In the genomic region with DNA sequence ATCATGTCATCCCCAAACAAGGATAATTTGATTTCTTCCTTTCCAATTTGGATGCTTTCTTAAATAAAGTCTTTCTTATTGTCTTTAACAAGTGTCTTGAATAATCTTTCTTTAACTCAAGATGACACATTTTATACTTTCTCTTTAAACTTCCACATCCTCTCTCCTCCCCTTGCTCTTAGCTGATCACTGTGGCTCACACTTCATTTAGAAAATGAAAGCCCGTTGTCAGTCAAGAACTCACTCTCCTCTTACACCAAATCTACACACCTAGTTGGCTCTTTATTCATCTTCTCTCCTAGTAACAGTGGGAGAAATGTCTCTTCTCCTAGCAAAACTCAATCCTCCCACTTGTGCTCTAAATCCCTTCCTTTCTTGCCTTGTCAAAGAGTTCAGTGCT, we compare ENCODE assay signal across 15 cellular contexts. TPM values are rescaled to one million over a fixed set of nuclear protein-coding genes. Genes with fewer than 3 reads are reported as not detected.
DNase-seq lines count a peak whose midpoint lies in the region; ATAC-seq and TF ChIP-seq lines count a peak whose summit lies in the region.
"Had no signal": no experiment of that assay in that cellular context is flagged by ENCODE, and none has a peak within 500 bp of the region (broad histone marks: within the 10 kb centered on the region; RNA-seq: fewer than 3 reads in every experiment).

No MANE protein-coding gene starts in this region.

- H3K4me3 Mint-ChIP-seq in CD4-positive, alpha-beta memory T cell = no peak overlapping the region
- H3K4me3 Mint-ChIP-seq: WTC11 had no signal

- H3K9me3 Mint-ChIP-seq in CD4-positive, alpha-beta memory T cell = peaks cover 0 to 12% (median 3%) of the 10 kb centered on the region in 8 donors
- H3K9me3 Mint-ChIP-seq: WTC11 had no signal

- no peaks in the 10 kb centered on the region for H3K27me3 ChIP-seq in CD4-positive, alpha-beta memory T cell (ENCODE audit: insufficient read depth, low read length)
- H3K27me3 ChIP-seq: uterus had no signal

- H3K27ac ChIP-seq in CD4-positive, alpha-beta memory T cell (ENCODE audit: low read depth, low read length) = no peak overlapping the region
- H3K27ac ChIP-seq: uterus had no signal

- no peaks in the 10 kb centered on the region for H3K4me1 ChIP-seq in CD4-positive, alpha-beta memory T cell (ENCODE audit: insufficient read depth, low read length)
- H3K4me1 ChIP-seq: Caco-2, uterus had no signal

- no peaks in the 10 kb centered on the region for H3K9me3 ChIP-seq in CD4-positive, alpha-beta memory T cell (ENCODE audit: control insufficient read depth in 1 of 2, low read length in 2 of 2)
- H3K9me3 ChIP-seq: Caco-2, SK-N-SH, uterus had no signal

- H3K4me3 ChIP-seq in GM12865 (ENCODE audit: low read depth, low read length) = no peak overlapping the region
- H3K4me3 ChIP-seq in CD4-positive, alpha-beta memory T cell (ENCODE audit: low read length in 2 of 2) = no peak overlapping the region
- H3K4me3 ChIP-seq: uterus had no signal

- H3K27ac Mint-ChIP-seq in CD4-positive, alpha-beta memory T cell = no peak overlapping the region
- H3K27ac Mint-ChIP-seq: WTC11 had no signal

- CTCF ChIA-PET in CD4-positive, alpha-beta memory T cell (lab: Charles Lee; ENCODE audit: partially characterized antibody) = no interaction called here

- DNase-seq in GM12865 (ENCODE audit: low read depth) (peak; percentile 52), GM19240 (ENCODE audit: insufficient read length, low spot score) (peak; percentile 8), KG1 (lab: John Stamatoyannopoulos, UW) (no peak), HuH-7 (ENCODE audit: low spot score) (no peak)
- DNase-seq in NK-92 treated with Interleukin-12 subunit alpha and Interleukin-12 subunit beta, amount 100 ng/mL, for 24 hours (lab: John Stamatoyannopoulos, UW) = no peak
- DNase-seq in CD4-positive, alpha-beta memory T cell = no peak
- DNase-seq: Caco-2; posterior cingulate gyrus; SK-N-SH; stimulated activated CD8-positive, alpha-beta memory T cell treated with anti-CD3 and anti-CD28 coated beads, Interleukin-4, amount 100 ng/mL, for 48 hours; uterus had no signal

- peaks cover 2 to 4% of the 10 kb centered on the region in 2 donors for H3K27me3 Mint-ChIP-seq in CD4-positive, alpha-beta memory T cell

- intact Hi-C loops in CD4-positive, alpha-beta memory T cell (cut with micrococcal nuclease) = no loop called here

- no peaks in the 10 kb centered on the region for H3K36me3 ChIP-seq in CD4-positive, alpha-beta memory T cell (ENCODE audit: insufficient read depth, low read length)
- H3K36me3 ChIP-seq: uterus had no signal

- no peaks in the 10 kb centered on the region for H3K4me1 Mint-ChIP-seq in CD4-positive, alpha-beta memory T cell

- no peaks in the 10 kb centered on the region for H3K36me3 Mint-ChIP-seq in CD4-positive, alpha-beta memory T cell
- H3K36me3 Mint-ChIP-seq: WTC11 had no signal

- POLR2A ChIA-PET in CD4-positive, alpha-beta memory T cell (lab: Charles Lee; ENCODE audit: partially characterized antibody) = no interaction called here

- peak; percentile 92 for ATAC-seq in GM21825 (IDR thresholded peaks at IDR 0.05; ENCODE audit: unreplicated experiment)
- peak; percentile 89 for ATAC-seq in HG03175 (IDR thresholded peaks at IDR 0.05; ENCODE audit: unreplicated experiment)
- ATAC-seq: WTC11 had no signal

- TF ChIP-seq CTCF in GM12865 (IDR thresholded peaks at IDR 0.05; ENCODE audit: insufficient read depth, low read depth, low read length, missing control alignments) = no peak

RNA-seq across cellular contexts. Expression of a gene that starts 10.4 kb away (rescaled TPM):
- total RNA-seq in CD4-positive, alpha-beta memory T cell = not detected
- polyA plus RNA-seq in CD4-positive, alpha-beta memory T cell = not detected
- total RNA-seq: A673 had no signal
- polyA plus RNA-seq: SK-N-SH had no signal

Comparison
In these comparisons a context has a peak if more than half of its experiments do, and no peak if none do; other contexts are left out.
1. DNase-seq: peak in GM12865 (single experiment) and GM19240 (single experiment); none in KG1 (single experiment), NK-92 treated with Interleukin-12 subunit alpha and Interleukin-12 subunit beta, amount 100 ng/mL, for 24 hours (single experiment), HuH-7 (single experiment) and CD4-positive, alpha-beta memory T cell (0 of 5).